Comparison of ENCODE assay signal across 23 cellular contexts in genomic region chr11:111355101-111355500, GRCh38. TPM values are rescaled to one million over a fixed set of nuclear protein-coding genes. Genes with fewer than 3 reads are reported as not detected.
"Had no signal": no experiment of that assay in that cellular context is flagged by ENCODE, and none has a peak within 500 bp of the region (broad histone marks: within the 10 kb centered on the region; RNA-seq: fewer than 3 reads in every experiment).

No MANE protein-coding gene starts in this region.

- H3K9me3 Mint-ChIP-seq: activated CD4-positive, alpha-beta T cell treated with anti-CD3 and anti-CD28 coated beads, Interleukin-2, amount 10 ng/mL, durations not matched to agents 7 days and 5 days; activated naive CD4-positive, alpha-beta T cell treated with anti-CD3 and anti-CD28 coated beads for 36 hours; activated T-cell treated with anti-CD3 and anti-CD28 coated beads, Interleukin-2, amount 50 U/mL, for 24 hours; activated T-helper 2 cell treated with anti-CD3 and anti-CD28 coated beads, Interferon-gamma antibody, Interleukin-2, Interleukin-4, amounts not matched to agents 10 μg/mL and 5 μg/mL and 100 μg/mL, durations not matched to agents 14 hours and 24 hours and 36 hours; nephron progenitor cell had no signal

- H3K27me3 Mint-ChIP-seq: activated T-cell treated with anti-CD3 and anti-CD28 coated beads, Interleukin-2, amount 50 U/mL, for 24 hours had no signal

- H3K27ac Mint-ChIP-seq: activated CD4-positive, alpha-beta T cell treated with anti-CD3 and anti-CD28 coated beads, Interleukin-2, amount 10 ng/mL, durations not matched to agents 7 days and 5 days; activated CD8-positive, alpha-beta T cell treated with anti-CD3 and anti-CD28 coated beads, Interleukin-2, amount 10 ng/mL, durations not matched to agents 7 days and 5 days; activated naive CD4-positive, alpha-beta T cell treated with anti-CD3 and anti-CD28 coated beads for 36 hours; activated T-cell treated with anti-CD3 and anti-CD28 coated beads, Interleukin-2, amount 50 U/mL, for 24 hours; activated T-helper 2 cell treated with anti-CD3 and anti-CD28 coated beads, Interferon-gamma antibody, Interleukin-2, Interleukin-4, amounts not matched to agents 10 μg/mL and 5 μg/mL and 100 μg/mL, durations not matched to agents 14 hours and 24 hours and 36 hours; nephron progenitor cell; progenitor cell of endocrine pancreas had no signal

- DNase-seq: activated CD4-positive, alpha-beta T cell treated with anti-CD3 and anti-CD28 coated beads, Interleukin-2, amount 10 ng/mL, durations not matched to agents 7 days and 5 days; activated CD8-positive, alpha-beta T cell treated with anti-CD3 and anti-CD28 coated beads, Interleukin-2, amount 10 ng/mL, durations not matched to agents 7 days and 5 days; activated naive CD4-positive, alpha-beta T cell treated with anti-CD3 and anti-CD28 coated beads for 36 hours; activated T-cell treated with anti-CD3 and anti-CD28 coated beads, Interleukin-2, amount 50 U/mL, for 24 hours; aorta; brain microvascular endothelial cell; central memory CD4-positive, alpha-beta T cell; dorsolateral prefrontal cortex; foreskin fibroblast; hippocampal formation; midbrain; nephron progenitor cell; stimulated activated CD4-positive, alpha-beta T cell treated with anti-CD3 and anti-CD28 coated beads, Interleukin-2, amount 100 ng/mL, for 24 hours; T1000; upper lobe of right lung had no signal

- H3K4me1 Mint-ChIP-seq: activated CD4-positive, alpha-beta T cell treated with anti-CD3 and anti-CD28 coated beads, Interleukin-2, amount 10 ng/mL, durations not matched to agents 7 days and 5 days had no signal

- H3K27me3 ChIP-seq: brain microvascular endothelial cell, dorsolateral prefrontal cortex, right atrium auricular region, upper lobe of right lung had no signal

- H3K4me3 ChIP-seq: dorsolateral prefrontal cortex, lung, right atrium auricular region, upper lobe of right lung had no signal

- H3K36me3 ChIP-seq: brain microvascular endothelial cell, right atrium auricular region, upper lobe of right lung had no signal

- H3K4me3 Mint-ChIP-seq: activated CD4-positive, alpha-beta T cell treated with anti-CD3 and anti-CD28 coated beads, Interleukin-2, amount 10 ng/mL, durations not matched to agents 7 days and 5 days; activated CD8-positive, alpha-beta T cell treated with anti-CD3 and anti-CD28 coated beads, Interleukin-2, amount 10 ng/mL, durations not matched to agents 7 days and 5 days; activated naive CD4-positive, alpha-beta T cell treated with anti-CD3 and anti-CD28 coated beads for 36 hours; activated T-cell treated with anti-CD3 and anti-CD28 coated beads, Interleukin-2, amount 50 U/mL, for 24 hours; nephron progenitor cell had no signal

- H3K9me3 ChIP-seq: right atrium auricular region, upper lobe of right lung had no signal

- H3K27ac ChIP-seq: brain microvascular endothelial cell, dorsolateral prefrontal cortex, right atrium auricular region, upper lobe of right lung had no signal

- H3K4me1 ChIP-seq: right atrium auricular region, upper lobe of right lung had no signal

- ATAC-seq: activated CD4-positive, CD25-positive, alpha-beta regulatory T cell treated with anti-CD3 and anti-CD28 coated beads, Interleukin-2, amount 50 U/mL, for 24 hours; activated CD8-positive, alpha-beta T cell treated with anti-CD3 and anti-CD28 coated beads, Interleukin-2, amount 10 ng/mL, durations not matched to agents 7 days and 5 days; left lobe of liver; upper lobe of right lung had no signal

RNA-seq across cellular contexts. Expression of gene POU2AF1, which starts 24.0 kb away (rescaled TPM):
- total RNA-seq: skeletal muscle tissue had no signal

RNA-seq across cellular contexts. Expression of gene POU2AF3, which starts 56.8 kb away (rescaled TPM):
- total RNA-seq: activated CD4-positive, alpha-beta T cell treated with anti-CD3 and anti-CD28 coated beads, Interleukin-2, amount 10 ng/mL, durations not matched to agents 7 days and 5 days; activated CD8-positive, alpha-beta T cell treated with anti-CD3 and anti-CD28 coated beads, Interleukin-2, amount 10 ng/mL, durations not matched to agents 7 days and 5 days; activated naive CD4-positive, alpha-beta T cell treated with anti-CD3 and anti-CD28 coated beads for 36 hours; activated T-helper 2 cell treated with anti-CD3 and anti-CD28 coated beads, Interferon-gamma antibody, Interleukin-2, Interleukin-4, amounts not matched to agents 10 μg/mL and 5 μg/mL and 100 μg/mL, durations not matched to agents 14 hours and 24 hours and 36 hours; T-helper 1 cell treated with Interleukin-12 subunit alpha and Interleukin-12 subunit beta and Interleukin-4 antibody, amounts not matched to agents 30 ng/mL and 1 ng/mL, for 36 hours had no signal
